Comparison of ENCODE assay signal across 25 cellular contexts in the genomic region with DNA sequence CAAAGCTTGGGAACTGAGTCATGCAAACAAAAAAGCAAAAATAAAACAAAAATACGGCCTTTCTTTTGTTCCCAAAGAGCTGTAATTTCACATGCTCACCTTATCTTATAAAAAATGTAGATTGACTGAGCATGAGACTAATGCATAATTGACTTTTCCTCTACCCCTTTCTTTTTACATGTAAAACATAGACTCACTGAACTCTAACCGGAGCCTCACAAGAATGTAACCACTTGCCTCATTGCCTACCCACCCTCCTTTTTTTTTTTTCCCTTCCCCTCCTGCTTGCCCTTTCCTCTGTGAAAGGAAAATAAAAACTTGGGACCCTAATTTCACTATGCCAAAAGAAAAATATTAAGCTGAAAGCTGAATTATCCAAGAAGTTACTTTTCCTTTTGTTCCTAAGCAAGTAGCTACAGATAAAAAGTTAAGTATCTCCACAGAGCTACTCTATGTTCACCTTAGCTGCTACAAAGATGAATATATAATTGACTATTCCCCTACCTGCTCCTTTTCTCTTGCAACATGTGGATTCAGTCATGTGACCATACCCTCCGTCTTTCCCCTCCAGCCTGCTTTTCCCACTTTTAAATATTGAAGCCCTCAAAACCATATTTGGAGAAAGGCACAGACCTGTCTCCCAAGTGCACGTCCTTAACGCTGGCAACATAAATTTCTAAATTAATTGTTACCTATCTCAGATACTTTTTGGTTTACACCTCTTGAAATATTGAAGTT. TPM values are rescaled to one million over a fixed set of nuclear protein-coding genes. Genes with fewer than 3 reads are reported as not detected.
DNase-seq lines count a peak whose midpoint lies in the region; ATAC-seq, FAIRE-seq and TF ChIP-seq lines count a peak whose summit lies in the region.
"Had no signal": no experiment of that assay in that cellular context is flagged by ENCODE, and none has a peak within 500 bp of the region (broad histone marks: within the 10 kb centered on the region; RNA-seq: fewer than 3 reads in every experiment).

No MANE protein-coding gene starts in this region.

- H4K20me1 ChIP-seq in HepG2 (ENCODE audit: insufficient read depth, low read length), result no peaks in the 10 kb centered on the region
- no peaks in the 10 kb centered on the region for H4K20me1 ChIP-seq in neural progenitor cell (ENCODE audit: low read depth)

- H3K9ac ChIP-seq in HepG2 (ENCODE audit: insufficient read depth, low read depth, low read length), result peak overlapping the region; percentile 45; the same call in 1 of the 2 replicates
- H3K9ac ChIP-seq in neural progenitor cell, result no peak overlapping the region

- peak overlapping the region; percentile 74 for H3K4me2 ChIP-seq in HepG2 (ENCODE audit: low read depth, low read length)
- no peak overlapping the region for H3K4me2 ChIP-seq in neural progenitor cell

- CTCF ChIA-PET in HepG2 (lab: Yijun Ruan, JAX; ENCODE audit: low intra/inter-chr PET ratio, low total read pairs), result no interaction called here

- H3K4me3 ChIP-seq in HepG2 (replicated peaks in 1 of 3; ENCODE audit: insufficient read depth in 1 of 3, low read depth in 2 of 3, low read length in 3 of 3) (peak overlapping the region; percentile 17 to 30 (median 27); a peak in 3 of 6 replicates), right lobe of liver (no peak overlapping the region), coronary artery (no peak overlapping the region), neural progenitor cell (no peak overlapping the region)
- H3K4me3 ChIP-seq: upper lobe of right lung had no signal

- H3K36me3 ChIP-seq in HepG2 (replicated peaks in 1 of 2; ENCODE audit: control insufficient read depth in 1 of 2, insufficient read depth in 2 of 2, low read length in 2 of 2) (no peaks in the 10 kb centered on the region), right lobe of liver (no peaks in the 10 kb centered on the region), neural progenitor cell (no peaks in the 10 kb centered on the region)
- H3K36me3 ChIP-seq: upper lobe of right lung had no signal

- H3K9me3 Mint-ChIP-seq in neural progenitor cell, result no peaks in the 10 kb centered on the region
- H3K9me3 Mint-ChIP-seq in activated T-cell treated with anti-CD3 and anti-CD28 coated beads, Interleukin-2, amount 50 U/mL, for 4 hours, result no peaks in the 10 kb centered on the region
- H3K9me3 Mint-ChIP-seq: activated CD4-positive, alpha-beta memory T cell treated with anti-CD3 and anti-CD28 coated beads for 36 hours; activated naive CD4-positive, alpha-beta T cell treated with anti-CD3 and anti-CD28 coated beads, Interleukin-2, amount 50 U/mL, for 24 hours; IgD-negative memory B cell had no signal

- peak overlapping the region; percentile 43 for H3K27ac Mint-ChIP-seq in neural progenitor cell
- H3K27ac Mint-ChIP-seq: activated CD4-positive, alpha-beta memory T cell treated with anti-CD3 and anti-CD28 coated beads for 36 hours; activated naive CD4-positive, alpha-beta T cell treated with anti-CD3 and anti-CD28 coated beads, Interleukin-2, amount 50 U/mL, for 24 hours had no signal

- TF ChIP-seq POLR2A in HepG2 (IDR thresholded peaks at IDR 0.05; ENCODE audit: insufficient read depth in 1 of 2, low read depth in 2 of 2, low read length in 2 of 2) (no peak), right lobe of liver (IDR thresholded peaks at IDR 0.05) (no peak)

- H3K27me3 ChIP-seq in HepG2 (ENCODE audit: control insufficient read depth in 1 of 2, insufficient read depth in 2 of 2, low read length in 2 of 2), result no peaks in the 10 kb centered on the region
- no peaks in the 10 kb centered on the region for H3K27me3 ChIP-seq in right lobe of liver
- H3K27me3 ChIP-seq in neural progenitor cell, result no peaks in the 10 kb centered on the region
- H3K27me3 ChIP-seq: neutrophil, upper lobe of right lung had no signal

- H3K27ac ChIP-seq in HepG2 (ENCODE audit: extremely low read length, insufficient read depth, low read length), result peak overlapping the region; percentile 12
- H3K27ac ChIP-seq in right lobe of liver, result no peak overlapping the region
- peak overlapping the region; percentile 55 to 56 for H3K27ac ChIP-seq in coronary artery
- no peak overlapping the region for H3K27ac ChIP-seq in neural progenitor cell
- H3K27ac ChIP-seq: neutrophil, upper lobe of right lung had no signal

- no peak overlapping the region for H3K4me3 Mint-ChIP-seq in neural progenitor cell
- H3K4me3 Mint-ChIP-seq in activated T-cell treated with anti-CD3 and anti-CD28 coated beads, Interleukin-2, amount 50 U/mL, for 4 hours, result no peak overlapping the region
- H3K4me3 Mint-ChIP-seq: activated CD4-positive, alpha-beta memory T cell treated with anti-CD3 and anti-CD28 coated beads for 36 hours; activated naive CD4-positive, alpha-beta T cell treated with anti-CD3 and anti-CD28 coated beads, Interleukin-2, amount 50 U/mL, for 24 hours; IgD-negative memory B cell had no signal

- H3K36me3 Mint-ChIP-seq in neural progenitor cell, result no peaks in the 10 kb centered on the region
- no peaks in the 10 kb centered on the region for H3K36me3 Mint-ChIP-seq in activated T-cell treated with anti-CD3 and anti-CD28 coated beads, Interleukin-2, amount 50 U/mL, for 4 hours (ENCODE audit: insufficient read depth)
- H3K36me3 Mint-ChIP-seq: activated CD4-positive, alpha-beta memory T cell treated with anti-CD3 and anti-CD28 coated beads for 36 hours; activated naive CD4-positive, alpha-beta T cell treated with anti-CD3 and anti-CD28 coated beads, Interleukin-2, amount 50 U/mL, for 24 hours; IgD-negative memory B cell had no signal

- TF ChIP-seq CTCF in HepG2 (CRISPR knock-in tag; IDR thresholded peaks at IDR 0.05), result no peak
- TF ChIP-seq CTCF in right lobe of liver (IDR thresholded peaks at IDR 0.05), result no peak
- TF ChIP-seq CTCF in coronary artery (IDR thresholded peaks at IDR 0.05), result no peak
- TF ChIP-seq CTCF in neural progenitor cell (IDR thresholded peaks at IDR 0.05), result no peak

- peaks cover 35% of the 10 kb centered on the region for H3K4me1 Mint-ChIP-seq in neural progenitor cell
- no peaks in the 10 kb centered on the region for H3K4me1 Mint-ChIP-seq in activated T-cell treated with anti-CD3 and anti-CD28 coated beads, Interleukin-2, amount 50 U/mL, for 4 hours (ENCODE audit: low read depth)
- H3K4me1 Mint-ChIP-seq: activated naive CD4-positive, alpha-beta T cell treated with anti-CD3 and anti-CD28 coated beads, Interleukin-2, amount 50 U/mL, for 24 hours had no signal

- DNase-seq in HepG2 (ENCODE audit: low spot score), result no peak
- no peak for DNase-seq in right lobe of liver
- DNase-seq in coronary artery (ENCODE audit: low spot score), result no peak
- no peak for DNase-seq in neural progenitor cell (ENCODE audit: low spot score)
- no peak for DNase-seq in activated T-cell treated with anti-CD3 and anti-CD28 coated beads, Interleukin-2, amount 50 U/mL, for 4 hours
- no peak for DNase-seq in GM03348 (ENCODE audit: low spot score)
- DNase-seq: 8988T; activated CD4-positive, alpha-beta memory T cell treated with anti-CD3 and anti-CD28 coated beads for 36 hours; cortex of kidney; DND-41; foreskin fibroblast; NCI-H1694; NCI-H748 treated with DMSO at 0.1 percent for 48 hours; OCI-M1; right cardiac atrium; SHP77 treated with DMSO at 0.1 percent for 48 hours; stimulated activated naive CD4-positive, alpha-beta T cell treated with Interleukin-2 at 50 U/mL for 16 hours; T-helper 1 cell; upper lobe of right lung had no signal

- 20% methylated on average over 5 of the region's 5 CpGs for WGBS in HepG2 (ENCODE audit: low lambda C conversion rate)
- WGBS in right lobe of liver (ENCODE audit: insufficient coverage, low coverage, low lambda C conversion rate, missing lambda C conversion rate), result 69% methylated on average over 5 of the region's 5 CpGs

- no TSS peak for BruUV-seq in HepG2 (replicated peaks; lab: Mats Ljungman, UMichigan)

- H2AFZ ChIP-seq in HepG2 (ENCODE audit: low read length) (peak overlapping the region; percentile 72), neural progenitor cell (replicated peaks) (peak overlapping the region; percentile 59)

- in situ Hi-C loops in HepG2 (cut with HindIII; ENCODE audit: extremely low pct_ligation_motif_present, low pct_unique_long_range_greater_than_20kb), result loop anchor here (5.0 kb wide), 1 partner anchor 38 kb away; the partner anchor contains the start of gene WEE1

- H3K4me1 ChIP-seq in HepG2 (ENCODE audit: insufficient read depth, low read length) (peaks cover 60% of the 10 kb centered on the region), right lobe of liver (peaks cover 0 to 8% (median 0%) of the 10 kb centered on the region in 4 donors), neural progenitor cell (peaks cover 21% of the 10 kb centered on the region)
- H3K4me1 ChIP-seq: upper lobe of right lung had no signal

- TF ChIP-seq RAD21 in HepG2 (CRISPR knock-in tag; IDR thresholded peaks at IDR 0.05), result no peak

- no peak for ATAC-seq in HepG2
- no peak for ATAC-seq in right lobe of liver
- no peak for ATAC-seq in GM21723 (IDR thresholded peaks at IDR 0.05; ENCODE audit: unreplicated experiment)
- no peak for ATAC-seq in activated T-cell treated with anti-CD3 and anti-CD28 coated beads, Interleukin-2, amount 50 U/mL, for 4 hours
- no peak for ATAC-seq in HG03354 (IDR thresholded peaks at IDR 0.05; ENCODE audit: poor library complexity, severe bottlenecking, unreplicated experiment)
- ATAC-seq: right cardiac atrium, upper lobe of right lung had no signal

- H3K79me2 ChIP-seq in HepG2 (ENCODE audit: insufficient read depth, low read length) (no peaks in the 10 kb centered on the region), neural progenitor cell (ENCODE audit: low read depth) (no peaks in the 10 kb centered on the region)

- TF ChIP-seq EP300 in HepG2 (IDR thresholded peaks at IDR 0.05; ENCODE audit: low read depth in 2 of 2, low read length in 2 of 2) (no peak), HepG2 (CRISPR knock-in tag; IDR thresholded peaks at IDR 0.05; ENCODE audit: borderline replicate concordance) (no peak)

- POLR2A ChIA-PET in HepG2 (lab: Yijun Ruan, JAX), result interaction anchor here (1.4 to 3.2 kb wide), 5 partner anchors 23 to 79 kb away, joined by 6 to 25 read pairs (median 19); partner anchors contain the start of genes WEE1 and ZNF143

- intact Hi-C loops in HepG2 (cut with micrococcal nuclease; ENCODE audit: unreplicated experiment) (loop anchor here (2.0 kb wide), 2 partner anchors 35 to 79 kb away; no protein-coding TSS in a partner anchor), right lobe of liver (cut with DNase I) (loop anchor here in 1 of 2 donors (10.0 kb wide), 1 partner anchor 211 kb away; no protein-coding TSS in a partner anchor)

- no peak for FAIRE-seq in HepG2 (lab: Jason Lieb, UNC)
- FAIRE-seq: endothelial cell of umbilical vein had no signal

- peaks cover 23% of the 10 kb centered on the region for H3F3A ChIP-seq in neural progenitor cell (ENCODE audit: low read depth)

- H3K9me3 ChIP-seq in HepG2 (ENCODE audit: low read length) (no peaks in the 10 kb centered on the region), right lobe of liver (no peaks in the 10 kb centered on the region), neural progenitor cell (ENCODE audit: low read depth) (no peaks in the 10 kb centered on the region)
- H3K9me3 ChIP-seq: neutrophil, upper lobe of right lung had no signal

- no peaks in the 10 kb centered on the region for H3K27me3 Mint-ChIP-seq in neural progenitor cell (ENCODE audit: insufficient read depth, low read depth)
- H3K27me3 Mint-ChIP-seq in activated T-cell treated with anti-CD3 and anti-CD28 coated beads, Interleukin-2, amount 50 U/mL, for 4 hours (ENCODE audit: low read depth), result no peaks in the 10 kb centered on the region
- H3K27me3 Mint-ChIP-seq: activated CD4-positive, alpha-beta memory T cell treated with anti-CD3 and anti-CD28 coated beads for 36 hours; activated naive CD4-positive, alpha-beta T cell treated with anti-CD3 and anti-CD28 coated beads, Interleukin-2, amount 50 U/mL, for 24 hours; IgD-negative memory B cell had no signal

RNA-seq across cellular contexts. Expression of gene WEE1, which starts 39.6 kb away (rescaled TPM):
- total RNA-seq in HepG2 (2016; rRNA removed; fragmentation: Illumina TruSeq; extraction: Trizol) (63.7 and 71.7 TPM in 2 replicates), right lobe of liver (10 to 100 TPM; 11.1 to 34.0 (median 19.5) TPM), neural progenitor cell (ENCODE audit: low replicate concordance) (123 and 156 TPM in 2 replicates)
- total RNA-seq in HepG2 (2016; cell fraction: cytosol; rRNA removed; fragmentation: Illumina TruSeq; extraction: Trizol; ENCODE audit: low read depth), result 5.3 and 8.1 TPM in 2 replicates
- total RNA-seq in HepG2 (2016; cell fraction: insoluble cytoplasmic fraction; rRNA removed; fragmentation: Illumina TruSeq; extraction: Trizol), result 59.2 and 62.0 TPM in 2 replicates
- total RNA-seq in HepG2 (2016; cell fraction: membrane; rRNA removed; fragmentation: Illumina TruSeq; extraction: Trizol), result 16.3 and 20.1 TPM in 2 replicates
- total RNA-seq in HepG2 (2016; cell fraction: nucleus; rRNA removed; fragmentation: Illumina TruSeq; extraction: Trizol), result 55.9 and 59.7 TPM in 2 replicates
- 24.2 and 31.4 TPM in 2 replicates for polyA plus RNA-seq in HepG2 (2011; rRNA removed)
- 9.9 and 15.9 TPM in 2 replicates for polyA plus RNA-seq in HepG2 (2011; cell fraction: cytosol; rRNA removed)
- polyA plus RNA-seq in HepG2 (2011; cell fraction: nucleus; rRNA removed), result 19.4 and 21.7 TPM in 2 replicates
- 34.3 and 43.6 TPM in 2 replicates for polyA plus RNA-seq in HepG2 (2012)
- polyA plus RNA-seq in HepG2 (2016; cell fraction: cytosol; fragmentation: Illumina TruSeq; extraction: Trizol; ENCODE audit: low read depth), result 1.5 and 1.7 TPM in 2 replicates
- 55.1 and 60.7 TPM in 2 replicates for polyA plus RNA-seq in HepG2 (2016; cell fraction: insoluble cytoplasmic fraction; fragmentation: Illumina TruSeq; extraction: Trizol; ENCODE audit: low read depth)
- polyA plus RNA-seq in HepG2 (2016; cell fraction: membrane; fragmentation: Illumina TruSeq; extraction: Trizol; ENCODE audit: low read depth), result 5.2 and 6.5 TPM in 2 replicates
- 61.4 and 70.9 TPM in 2 replicates for polyA plus RNA-seq in HepG2 (2016; cell fraction: nucleus; fragmentation: Illumina TruSeq; extraction: Trizol; ENCODE audit: insufficient read depth, low read depth)
- 13.9 and 26.9 TPM in 2 replicates for polyA minus RNA-seq in HepG2 (2011; rRNA and poly(A)+ RNA removed; ENCODE audit: low replicate concordance)
- 20.9 and 21.9 TPM in 2 replicates for polyA minus RNA-seq in HepG2 (2011; cell fraction: cytosol; rRNA and poly(A)+ RNA removed)
- 77.1 and 85.4 TPM in 2 replicates for polyA minus RNA-seq in HepG2 (2011; cell fraction: nucleus; rRNA and poly(A)+ RNA removed)
- 10 to 100 TPM; 36.8 to 39.8 (median 38.0) TPM for total RNA-seq in activated T-cell treated with anti-CD3 and anti-CD28 coated beads, Interleukin-2, amount 50 U/mL, for 4 hours

Comparison
In these comparisons a context has a peak if more than half of its experiments do, and no peak if none do; other contexts are left out.
1. H3K27ac ChIP-seq: peak in HepG2 (single experiment) and coronary artery (2 of 2); none in right lobe of liver (0 of 3) and neural progenitor cell (single experiment).
2. H3K4me3 ChIP-seq: peak in HepG2 (3 of 3); none in right lobe of liver (0 of 3), coronary artery (single experiment) and neural progenitor cell (single experiment).